10 cellular contexts compared by ENCODE assay signal in the genomic region with DNA sequence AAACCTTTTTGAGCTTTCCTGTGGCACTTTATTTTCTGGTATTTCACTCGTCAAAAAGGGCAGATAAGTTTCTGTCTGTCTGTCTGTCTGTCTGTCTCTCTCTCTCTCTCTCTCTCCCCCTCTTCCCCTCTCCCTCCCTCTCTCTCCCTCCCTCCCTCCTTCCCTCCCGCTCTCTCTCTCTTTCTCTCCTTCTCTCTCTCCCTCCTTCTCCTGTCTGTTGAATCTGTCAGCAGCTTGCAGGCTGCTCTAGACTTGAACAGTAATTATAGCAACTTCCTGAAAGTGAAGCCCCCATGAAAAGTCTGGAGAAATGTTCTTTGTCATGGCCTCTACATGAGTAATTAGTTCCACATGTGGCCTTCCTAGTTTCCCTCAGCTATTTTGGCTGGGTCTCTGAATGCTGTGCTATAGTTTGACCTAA.
DNase-seq lines count a peak whose midpoint lies in the region; FAIRE-seq and TF ChIP-seq lines count a peak whose summit lies in the region.
"Had no signal": no experiment of that assay in that cellular context is flagged by ENCODE, and none has a peak within 500 bp of the region (broad histone marks: within the 10 kb centered on the region; RNA-seq: fewer than 3 reads in every experiment).

No MANE protein-coding gene starts in this region.

- dilution Hi-C loops in keratinocyte (cut with MboI; ENCODE audit: extremely low pct_ligation_motif_present, low sequenced_read_pairs): no loop called here

- H3K9me3 ChIP-seq in ascending aorta: no peaks in the 10 kb centered on the region
- H3K9me3 ChIP-seq in keratinocyte (ENCODE audit: control insufficient read depth, low read depth, low read length): no peaks in the 10 kb centered on the region
- no peaks in the 10 kb centered on the region for H3K9me3 ChIP-seq in spleen

- H3K36me3 ChIP-seq in ascending aorta: no peaks in the 10 kb centered on the region
- no peaks in the 10 kb centered on the region for H3K36me3 ChIP-seq in keratinocyte (ENCODE audit: control insufficient read depth in 2 of 2, extremely low read depth in 1 of 2, insufficient read depth in 2 of 2, low read length in 2 of 2)
- no peaks in the 10 kb centered on the region for H3K36me3 ChIP-seq in spleen

- H3K79me2 ChIP-seq in keratinocyte (ENCODE audit: control insufficient read depth, insufficient read depth, low read length): no peaks in the 10 kb centered on the region

- H3K4me3 ChIP-seq in ascending aorta (peak overlapping the region; percentile 61 to 85), keratinocyte (ENCODE audit: control insufficient read depth in 2 of 3, extremely low read depth in 1 of 3, insufficient read depth in 2 of 3, low read depth in 1 of 3, low read length in 3 of 3) (no peak overlapping the region), spleen (peak overlapping the region in 5 of 8 donors; percentile 31 to 67 (median 39))

- 36 to 45% (median 40%) methylated on average over 2 of the region's 2 CpGs for WGBS in spleen, 5 donors

- H3K27me3 ChIP-seq in ascending aorta (no peaks in the 10 kb centered on the region), keratinocyte (ENCODE audit: control insufficient read depth, extremely low read depth, insufficient read depth, low read length) (no peaks in the 10 kb centered on the region), spleen (replicated peaks in 1 of 7) (no peaks in the 10 kb centered on the region)

- DNase-seq in HCEC 1CT: peak; percentile 80
- DNase-seq in ascending aorta (ENCODE audit: low spot score in 2 of 2): no peak
- no peak for DNase-seq in keratinocyte (ENCODE audit: low read depth, low spot score)
- no peak for DNase-seq in spleen
- no peak for DNase-seq in cerebellar nuclear complex (lab: John Stamatoyannopoulos, UW)
- DNase-seq in glomerular visceral epithelial cell (ENCODE audit: extremely low spot score): no peak
- DNase-seq in RWPE1 (ENCODE audit: low spot score): no peak
- no peak for DNase-seq in NCI-H1105 treated with DMSO at 0.1 percent for 48 hours (lab: John Stamatoyannopoulos, UW)
- DNase-seq: stimulated activated CD4-positive, alpha-beta T cell treated with anti-CD3 and anti-CD28 coated beads, Interleukin-2, amount 100 ng/mL, for 48 hours had no signal

- TF ChIP-seq POLR2A in spleen (IDR thresholded peaks at IDR 0.05): no peak

- peak overlapping the region; percentile 8 for H2AFZ ChIP-seq in keratinocyte (ENCODE audit: control insufficient read depth, low read length)

- H3K4me1 ChIP-seq in ascending aorta (peaks cover 0 to 4% of the 10 kb centered on the region in 2 donors), keratinocyte (ENCODE audit: control insufficient read depth, extremely low read depth, insufficient read depth, low read length) (peaks cover 37% of the 10 kb centered on the region), spleen (peaks cover 0 to 18% (median 2%) of the 10 kb centered on the region in 6 donors)

- no peak overlapping the region for H3K4me2 ChIP-seq in keratinocyte (ENCODE audit: control insufficient read depth, extremely low read depth, insufficient read depth, low read depth, low read length)

- CTCF ChIA-PET in RWPE1 (lab: Yijun Ruan, JAX): no interaction called here

- no peaks in the 10 kb centered on the region for H3K9me1 ChIP-seq in keratinocyte (ENCODE audit: control insufficient read depth, extremely low read depth, insufficient read depth, low read length)

- H4K20me1 ChIP-seq in keratinocyte (ENCODE audit: control insufficient read depth, extremely low read depth, insufficient read depth, low read length): no peaks in the 10 kb centered on the region

- POLR2A ChIA-PET in RWPE1 (lab: Yijun Ruan, JAX; ENCODE audit: low non-redundant PET): no interaction called here

- intact Hi-C loops in ascending aorta (cut with DNase I) (loop anchor here (2.0 kb wide), 4 partner anchors 36 to 388 kb away; partner anchors contain the start of gene SUCO), spleen (cut with DNase I; ENCODE audit: low total_unique reads) (no loop called here)

- no peak for FAIRE-seq in keratinocyte (lab: Jason Lieb, UNC)

- peak overlapping the region; percentile 92 to 95 for H3K27ac ChIP-seq in ascending aorta
- no peak overlapping the region for H3K27ac ChIP-seq in keratinocyte (ENCODE audit: control insufficient read depth, insufficient read depth, low read length)
- peak overlapping the region; percentile 64 to 94 (median 86) for H3K27ac ChIP-seq in spleen
- H3K27ac ChIP-seq in RWPE1: no peak overlapping the region
- H3K27ac ChIP-seq: VCaP had no signal

- no peak overlapping the region for H3K9ac ChIP-seq in keratinocyte (ENCODE audit: control insufficient read depth, extremely low read depth, insufficient read depth, low read length)

- no peak for TF ChIP-seq CTCF in ascending aorta (IDR thresholded peaks at IDR 0.05)
- TF ChIP-seq CTCF in keratinocyte (optimal IDR thresholded peaks at IDR 0.05 in 1 of 3, IDR thresholded peaks at IDR 0.05 in 1 of 3, conservative IDR thresholded peaks at IDR 0.05 in 1 of 3; ENCODE audit: extremely low read depth in 1 of 3, insufficient read depth in 2 of 3, low read length in 3 of 3): no peak
- no peak for TF ChIP-seq CTCF in spleen (IDR thresholded peaks at IDR 0.05 in 8 of 11, conservative IDR thresholded peaks at IDR 0.05 in 3 of 11)
- no peak for TF ChIP-seq CTCF in RWPE1 (conservative IDR thresholded peaks at IDR 0.05; ENCODE audit: low read depth)

Comparison
In these comparisons a context has a peak if more than half of its experiments do, and no peak if none do; other contexts are left out.
1. H3K27ac ChIP-seq: peak in ascending aorta (2 of 2) and spleen (8 of 8); none in keratinocyte (single experiment) and RWPE1 (single experiment).
2. H3K4me3 ChIP-seq: peak in ascending aorta (2 of 2) and spleen (5 of 8); none in keratinocyte (0 of 3).